In the genomic region with DNA sequence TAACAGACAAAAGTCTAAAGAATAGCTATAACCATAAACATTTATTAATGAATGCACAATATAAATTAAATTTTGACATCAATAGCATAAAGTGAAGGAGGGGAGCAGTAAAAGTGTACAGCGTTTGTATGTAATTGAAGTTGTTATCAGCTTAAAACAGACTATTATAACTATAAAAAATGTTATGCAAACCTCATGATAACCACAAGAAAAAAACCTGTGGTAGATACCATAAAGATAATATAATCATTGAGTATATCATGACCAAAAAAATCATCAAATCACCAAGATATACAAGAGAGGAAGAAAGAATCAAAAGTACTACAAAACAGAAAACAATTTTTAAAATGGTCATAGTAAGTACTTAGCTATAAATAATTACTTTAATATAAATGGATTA, we compare ENCODE assay signal across 22 cellular contexts.
"Had no signal": no experiment of that assay in that cellular context is flagged by ENCODE, and none has a peak within 500 bp of the region (broad histone marks: within the 10 kb centered on the region; RNA-seq: fewer than 3 reads in every experiment).

No MANE protein-coding gene starts in this region.

- H3K27me3 ChIP-seq: colonic mucosa, esophagus squamous epithelium, gastrocnemius medialis, heart right ventricle, left lung had no signal

- DNase-seq: colonic mucosa; cortex of kidney; effector CD8-positive, alpha-beta T cell; effector memory CD8-positive, alpha-beta T cell; endodermal cell; erythroblast; esophagus squamous epithelium; foreskin fibroblast; foreskin melanocyte; gastrocnemius medialis; glutamatergic neuron; heart right ventricle; hippocampal formation; left cardiac atrium; left lung; left ventricle myocardium superior; lower lobe of right lung; mesenchymal stem cell; mucosa of descending colon had no signal

- H3K36me3 ChIP-seq: colonic mucosa, esophagus squamous epithelium, gastrocnemius medialis, heart right ventricle, left lung, lower lobe of right lung had no signal

- H3K9me3 ChIP-seq: colonic mucosa, gastrocnemius medialis had no signal

- H3K4me1 ChIP-seq: colonic mucosa, esophagus squamous epithelium, gastrocnemius medialis, heart right ventricle, left lung, lower lobe of right lung had no signal

- FAIRE-seq: endometrium, keratinocyte had no signal

- H3K27ac ChIP-seq: colonic mucosa, epithelial cell of prostate, esophagus squamous epithelium, gastrocnemius medialis, heart right ventricle, left lung, lower lobe of right lung had no signal

- H3K4me3 ChIP-seq: colonic mucosa, esophagus squamous epithelium, gastrocnemius medialis, heart right ventricle, left lung, lower lobe of right lung, mucosa of descending colon had no signal
